Comparison of ENCODE assay signal across 1 cellular context in the genomic region with DNA sequence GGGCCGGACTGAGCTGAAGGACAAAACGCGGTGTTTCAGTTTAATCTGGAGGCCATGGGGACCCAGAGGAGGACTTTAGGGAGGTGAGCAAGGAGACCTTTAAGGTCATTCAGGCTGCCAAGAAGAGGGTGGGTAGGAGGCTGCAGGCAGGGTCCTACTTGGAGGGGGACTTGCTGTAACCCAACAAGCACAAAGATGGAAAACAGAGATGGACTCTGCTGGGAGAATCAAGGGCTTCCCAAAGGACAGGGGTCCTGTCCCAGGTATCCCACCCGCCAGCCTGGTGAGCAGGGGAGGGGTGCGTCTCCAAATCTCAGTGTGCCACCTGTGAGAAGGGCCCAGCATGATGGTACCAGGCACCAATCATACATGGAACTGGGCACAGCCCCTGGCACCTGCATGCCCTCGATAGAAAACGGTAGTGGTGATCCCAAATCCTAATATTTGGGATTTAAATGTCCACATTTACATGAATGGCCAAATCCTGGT.
TF ChIP-seq lines count a peak whose summit lies in the region.

No MANE protein-coding gene starts in this region.

TF ChIP-seq in K562, 482 proteins besides CTCF, POLR2A, EP300 and RAD21:
- TF ChIP-seq SREBF2 (CRISPR knock-in tag; IDR thresholded peaks at IDR 0.05) (no peak), POLR2G (IDR thresholded peaks at IDR 0.05; ENCODE audit: low read depth, low read length) (no peak), KLF10 (CRISPR knock-in tag; IDR thresholded peaks at IDR 0.05) (no peak), BRD9 (IDR thresholded peaks at IDR 0.05; ENCODE audit: low read depth, partially characterized antibody) (no peak), HMG20B (CRISPR knock-in tag; IDR thresholded peaks at IDR 0.05) (no peak), ZNF224 (CRISPR knock-in tag; IDR thresholded peaks at IDR 0.05) (no peak), HDAC8 (tag; IDR thresholded peaks at IDR 0.05) (no peak)
- TF ChIP-seq, protein P1, sequence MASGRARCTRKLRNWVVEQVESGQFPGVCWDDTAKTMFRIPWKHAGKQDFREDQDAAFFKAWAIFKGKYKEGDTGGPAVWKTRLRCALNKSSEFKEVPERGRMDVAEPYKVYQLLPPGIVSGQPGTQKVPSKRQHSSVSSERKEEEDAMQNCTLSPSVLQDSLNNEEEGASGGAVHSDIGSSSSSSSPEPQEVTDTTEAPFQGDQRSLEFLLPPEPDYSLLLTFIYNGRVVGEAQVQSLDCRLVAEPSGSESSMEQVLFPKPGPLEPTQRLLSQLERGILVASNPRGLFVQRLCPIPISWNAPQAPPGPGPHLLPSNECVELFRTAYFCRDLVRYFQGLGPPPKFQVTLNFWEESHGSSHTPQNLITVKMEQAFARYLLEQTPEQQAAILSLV (tag; IDR thresholded peaks at IDR 0.05), result no peak
TF ChIP-seq in K562: peak in this region for 0.
